Comparison of ENCODE assay signal across 11 cellular contexts in the genomic region with DNA sequence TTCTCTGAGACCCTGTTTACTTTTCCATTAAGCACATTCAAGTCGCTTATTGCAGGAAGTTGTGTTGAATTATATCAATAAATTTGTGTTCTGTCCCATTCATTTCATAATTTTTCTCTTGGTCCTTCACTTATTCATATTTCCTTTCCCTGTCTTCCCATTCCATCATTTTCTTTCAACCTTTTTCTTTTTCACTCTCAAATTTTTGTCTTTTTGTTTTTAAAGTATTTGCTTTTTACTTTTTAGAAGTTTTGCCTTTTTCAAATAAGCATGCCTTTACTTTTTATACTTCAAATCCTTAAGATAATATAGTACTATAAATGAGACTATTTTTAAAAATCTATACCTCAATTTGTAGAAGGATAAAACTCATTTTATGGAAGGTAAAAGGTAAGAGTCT.
"Had no signal": no experiment of that assay in that cellular context is flagged by ENCODE, and none has a peak within 500 bp of the region (broad histone marks: within the 10 kb centered on the region; RNA-seq: fewer than 3 reads in every experiment).

No MANE protein-coding gene starts in this region.

- H3K9me3 ChIP-seq: HAP-1 had no signal

- H2AFZ ChIP-seq: GM23248, GM23338 had no signal

- H3K9ac ChIP-seq: GM23248 had no signal

- H3K4me1 ChIP-seq: HAP-1 had no signal

- H3K36me3 ChIP-seq: HAP-1 had no signal

- H3K27ac ChIP-seq: GM23248 had no signal

- DNase-seq: GM23248, GOT3, H7, H9, HCEC 1CT, HFFc6 had no signal

- H3K4me3 ChIP-seq: GM23248, GM23338, HAP-1 had no signal

- H3K4me2 ChIP-seq: GM23338 had no signal

- FAIRE-seq: H1, H54 had no signal

- ATAC-seq: GM23338, HCT116 had no signal
